In the genomic region with DNA sequence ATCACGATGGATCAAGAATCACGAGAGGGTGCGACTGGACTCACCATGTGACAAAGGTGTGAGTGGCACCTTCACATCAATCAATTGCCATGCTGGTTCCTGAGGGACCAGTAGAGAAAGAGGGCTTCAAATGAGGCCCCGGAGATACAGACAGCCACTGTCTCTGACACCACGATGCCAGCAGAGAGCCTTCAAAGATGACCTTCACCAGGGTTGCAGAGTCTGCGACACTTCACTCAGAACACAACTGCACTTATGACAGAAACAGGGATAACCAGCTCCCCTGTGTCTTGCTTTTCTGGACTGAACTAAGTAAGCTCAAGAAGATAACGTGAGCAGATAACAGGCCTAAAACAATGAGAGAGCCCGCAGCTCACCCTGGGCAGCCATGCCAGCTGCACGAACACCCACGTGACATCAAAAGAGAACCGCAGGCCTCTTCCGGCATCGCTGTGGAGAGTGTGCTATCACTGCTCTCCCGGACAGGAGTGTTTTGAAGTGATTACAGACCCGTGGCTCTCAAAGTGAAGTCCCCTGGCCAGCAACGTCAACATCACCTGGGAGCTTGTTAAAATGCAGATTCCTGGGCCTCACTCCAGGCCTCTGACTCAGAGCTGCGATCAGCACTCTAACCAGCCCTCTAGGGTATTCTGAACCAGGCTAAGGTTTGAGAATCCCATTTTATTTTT, we compare ENCODE assay signal across 17 cellular contexts. TPM values are rescaled to one million over a fixed set of nuclear protein-coding genes. Genes with fewer than 3 reads are reported as not detected.
DNase-seq lines count a peak whose midpoint lies in the region; ATAC-seq and TF ChIP-seq lines count a peak whose summit lies in the region.
"Had no signal": no experiment of that assay in that cellular context is flagged by ENCODE, and none has a peak within 500 bp of the region (broad histone marks: within the 10 kb centered on the region; RNA-seq: fewer than 3 reads in every experiment).

No MANE protein-coding gene starts in this region.

- in situ Hi-C loops in HAP-1 (cut with MboI; ENCODE audit: low sequenced_read_pairs): no loop called here

- H3K9me3 ChIP-seq in trophoblast cell (ENCODE audit: insufficient read depth, low read depth, low read length): no peaks in the 10 kb centered on the region
- no peaks in the 10 kb centered on the region for H3K9me3 ChIP-seq in HAP-1
- H3K9me3 ChIP-seq: colonic mucosa, vagina had no signal

- H2BK12ac ChIP-seq in trophoblast cell (ENCODE audit: low read length): peak overlapping the region; percentile 24

- H3K4ac ChIP-seq in trophoblast cell (ENCODE audit: low read depth, low read length): no peak overlapping the region

- H3K23ac ChIP-seq in trophoblast cell (ENCODE audit: low read length): no peak overlapping the region

- H3K27me3 ChIP-seq in trophoblast cell (ENCODE audit: insufficient read depth, low read length) (no peaks in the 10 kb centered on the region), HAP-1 (ENCODE audit: low read depth) (no peaks in the 10 kb centered on the region)
- H3K27me3 ChIP-seq: colonic mucosa, vagina had no signal

- no peak overlapping the region for H2BK5ac ChIP-seq in trophoblast cell (ENCODE audit: low read depth, low read length, poor library complexity)

- DNase-seq in GM12865 (ENCODE audit: low read depth) (peak; percentile 89), trophoblast cell (no peak), lower leg skin (ENCODE audit: low spot score in 2 of 2) (no peak), HAP-1 (ENCODE audit: low spot score in 2 of 2) (no peak)
- peak; percentile 93 for DNase-seq in Jurkat, Clone E6-1 (ENCODE audit: low read depth, low spot score)
- DNase-seq: activated CD4-positive, alpha-beta T cell treated with anti-CD3 and anti-CD28 coated beads for 48 hours; colonic mucosa; DMS79 treated with DMSO at 0.1 percent for 48 hours; endodermal cell; GM23248; NCI-H1048; NCI-H187; NCI-H748 treated with DMSO at 0.1 percent for 48 hours; substantia nigra had no signal

- peak overlapping the region; percentile 9; the same call in 1 of the 2 replicates for H3K4me3 ChIP-seq in GM12865 (ENCODE audit: low read depth, low read length)
- no peak overlapping the region for H3K4me3 ChIP-seq in Jurkat, Clone E6-1 (ENCODE audit: low read length)
- H3K4me3 ChIP-seq in trophoblast cell (ENCODE audit: low read depth, low read length): no peak overlapping the region
- no peak overlapping the region for H3K4me3 ChIP-seq in lower leg skin (ENCODE audit: low read depth, poor library complexity, severe bottlenecking)
- H3K4me3 ChIP-seq in HAP-1: no peak overlapping the region
- H3K4me3 ChIP-seq: colonic mucosa, GM23248, vagina had no signal

- no peaks in the 10 kb centered on the region for H3K79me1 ChIP-seq in trophoblast cell (ENCODE audit: low read length)

- intact Hi-C loops in lower leg skin (cut with DNase I; ENCODE audit: low total_unique reads): no loop called here

- no peak overlapping the region for H3K18ac ChIP-seq in trophoblast cell (ENCODE audit: low read length)

- no CpG with 5 or more reads among the region's 17 CpGs for WGBS in trophoblast cell (ENCODE audit: extremely low coverage, insufficient coverage, insufficient read length)
- WGBS in lower leg skin, 2 donors: 94% methylated on average over 17 of the region's 17 CpGs

- H4K91ac ChIP-seq in trophoblast cell (ENCODE audit: low read depth, low read length): no peak overlapping the region

- peak; percentile 48 for ATAC-seq in esophagus mucosa
- no peak for ATAC-seq in GM18861 (IDR thresholded peaks at IDR 0.05; ENCODE audit: unreplicated experiment)

- H2AK5ac ChIP-seq in trophoblast cell (ENCODE audit: low read length): no peak overlapping the region

- H3K36me3 ChIP-seq in trophoblast cell (ENCODE audit: control insufficient read depth in 1 of 2, insufficient read depth in 2 of 2, low read length in 2 of 2) (peaks cover 13 to 15% of the 10 kb centered on the region in 2 experiments), HAP-1 (replicated peaks) (peaks cover 37% of the 10 kb centered on the region)
- H3K36me3 ChIP-seq: colonic mucosa had no signal

- no peak overlapping the region for H3K14ac ChIP-seq in trophoblast cell (ENCODE audit: low read length)

- H3K9ac ChIP-seq in trophoblast cell (ENCODE audit: low read length): no peak overlapping the region
- H3K9ac ChIP-seq: GM23248 had no signal

- H3K79me2 ChIP-seq in trophoblast cell (ENCODE audit: control insufficient read depth, insufficient read depth, low read length, poor library complexity): no peaks in the 10 kb centered on the region

- TF ChIP-seq CTCF in GM12865 (IDR thresholded peaks at IDR 0.05; ENCODE audit: insufficient read depth, low read depth, low read length, missing control alignments) (no peak), lower leg skin (IDR thresholded peaks at IDR 0.05) (no peak)

- peak overlapping the region; percentile 17 for H2BK120ac ChIP-seq in trophoblast cell (ENCODE audit: insufficient read depth, low read length, poor library complexity)

- no peak for TF ChIP-seq POLR2A in lower leg skin (IDR thresholded peaks at IDR 0.05)

- H3K4me2 ChIP-seq in trophoblast cell (ENCODE audit: low read length): no peak overlapping the region

- H3K4me1 ChIP-seq in trophoblast cell (ENCODE audit: control insufficient read depth in 1 of 2, insufficient read depth in 2 of 2, low read length in 2 of 2): peaks cover 3 to 9% of the 10 kb centered on the region in 2 experiments
- H3K4me1 ChIP-seq in HAP-1: no peaks in the 10 kb centered on the region
- H3K4me1 ChIP-seq: colonic mucosa, vagina had no signal

- no peak overlapping the region for H4K12ac ChIP-seq in trophoblast cell (ENCODE audit: low read depth, low read length)

- H2AFZ ChIP-seq in trophoblast cell (ENCODE audit: insufficient read depth, low read length, poor library complexity): no peak overlapping the region
- H2AFZ ChIP-seq: GM23248 had no signal

- no peak overlapping the region for H3K27ac ChIP-seq in trophoblast cell (ENCODE audit: low read depth, low read length)
- H3K27ac ChIP-seq: colonic mucosa, GM23248, vagina had no signal

- H4K8ac ChIP-seq in trophoblast cell (ENCODE audit: low read depth, low read length): no peak overlapping the region

RNA-seq across cellular contexts. Expression of a gene that starts 36.4 kb away (rescaled TPM):
- polyA plus RNA-seq in Jurkat, Clone E6-1 (2012; ENCODE audit: insufficient read depth, insufficient read length): 77.1 TPM
- total RNA-seq in esophagus mucosa (20.4 TPM), lower leg skin (10 to 100 TPM; 25.8 to 70.0 (median 38.1) TPM)
- polyA plus RNA-seq in trophoblast cell (2013): 12.8 and 14.2 TPM in 2 replicates

Comparison
In these comparisons a context has a peak if more than half of its experiments do, and no peak if none do; other contexts are left out.
1. DNase-seq: peak in GM12865 (single experiment) and Jurkat, Clone E6-1 (single experiment); none in trophoblast cell (0 of 2), lower leg skin (0 of 2) and HAP-1 (0 of 2).